8 cellular contexts compared by ENCODE assay signal in genomic region chr9:128276574-128277270, GRCh38. TPM values are rescaled to one million over a fixed set of nuclear protein-coding genes. Genes with fewer than 3 reads are reported as not detected.
DNase-seq lines count a peak whose midpoint lies in the region; ATAC-seq and TF ChIP-seq lines count a peak whose summit lies in the region.

No MANE protein-coding gene starts in this region.

- intact Hi-C loops in aorta (cut with DNase I): no loop called here

- no peak overlapping the region for H3K18ac ChIP-seq in mesendoderm (ENCODE audit: low read length)

- H2BK120ac ChIP-seq in mesendoderm (ENCODE audit: low read depth, low read length): no peak overlapping the region

- H3K4me3 Mint-ChIP-seq in activated naive CD4-positive, alpha-beta T cell treated with anti-CD3 and anti-CD28 coated beads, Interleukin-2, amount 50 U/mL, for 24 hours: peak overlapping the region; percentile 95

- H3K36me3 ChIP-seq in Peyer's patch (peaks cover 0 to 16% (median 0%) of the 10 kb centered on the region in 3 donors), ectodermal cell (ENCODE audit: control insufficient read depth, insufficient read depth, low read length) (peaks cover 7% of the 10 kb centered on the region), mesendoderm (ENCODE audit: control insufficient read depth, insufficient read depth, low read length) (no peaks in the 10 kb centered on the region), aorta (ENCODE audit: control insufficient read depth in 1 of 2, insufficient read depth in 2 of 2, low read length in 1 of 2) (peaks cover 0 to 3% of the 10 kb centered on the region in 2 donors)

- peak overlapping the region; percentile 89 for H3K23ac ChIP-seq in mesendoderm (ENCODE audit: low read length)

- 10 to 11% methylated on average over 23 of the region's 23 CpGs for WGBS in ectodermal cell, 2 experiments
- WGBS in mesendoderm (ENCODE audit: extremely low coverage, insufficient coverage, low lambda C conversion rate): no CpG with 5 or more reads among the region's 23 CpGs
- 3% methylated on average over 23 of the region's 23 CpGs for WGBS in aorta, 2 donors

- DNase-seq in activated naive CD4-positive, alpha-beta T cell (lab: John Stamatoyannopoulos, UW): no peak
- peak in 1 of 3 donors; percentile 56 for DNase-seq in Peyer's patch
- DNase-seq in mesendoderm: peak; percentile 86
- DNase-seq in aorta: peak in 1 of 2 donors; percentile 79

- no peak overlapping the region for H3K4ac ChIP-seq in mesendoderm (ENCODE audit: low read depth, low read length)

- H3K79me2 ChIP-seq in mesendoderm (ENCODE audit: control insufficient read depth, insufficient read depth, low read length): peaks cover 4% of the 10 kb centered on the region

- peak overlapping the region; percentile 63 for H2BK5ac ChIP-seq in mesendoderm (ENCODE audit: low read length)

- no peak for TF ChIP-seq POLR2A in Peyer's patch (IDR thresholded peaks at IDR 0.05)

- H3K4me1 ChIP-seq in Peyer's patch (peaks cover 0 to 26% (median 5%) of the 10 kb centered on the region in 4 donors), ectodermal cell (ENCODE audit: control insufficient read depth, insufficient read depth, low read length) (peaks cover 7% of the 10 kb centered on the region), mesendoderm (ENCODE audit: control insufficient read depth, low read depth, low read length) (peaks cover 2% of the 10 kb centered on the region), aorta (ENCODE audit: control insufficient read depth in 1 of 2, insufficient read depth in 2 of 2, low read length in 2 of 2) (no peaks in the 10 kb centered on the region)

- H3K4me3 ChIP-seq in Peyer's patch (peak overlapping the region; percentile 75 to 94 (median 84)), ectodermal cell (ENCODE audit: insufficient read depth, low read depth, low read length) (peak overlapping the region; percentile 74), mesendoderm (ENCODE audit: low read length) (peak overlapping the region; percentile 94), aorta (ENCODE audit: low read length in 2 of 2) (peak overlapping the region; percentile 38 to 61)

- no peaks in the 10 kb centered on the region for H3K9me3 Mint-ChIP-seq in activated naive CD4-positive, alpha-beta T cell treated with anti-CD3 and anti-CD28 coated beads, Interleukin-2, amount 50 U/mL, for 24 hours

- H2BK15ac ChIP-seq in mesendoderm (replicated peaks; ENCODE audit: low read depth): no peak overlapping the region

- peaks cover 37% of the 10 kb centered on the region for H3K4me1 Mint-ChIP-seq in activated naive CD4-positive, alpha-beta T cell treated with anti-CD3 and anti-CD28 coated beads, Interleukin-2, amount 50 U/mL, for 24 hours

- H3K27ac Mint-ChIP-seq in activated naive CD4-positive, alpha-beta T cell treated with anti-CD3 and anti-CD28 coated beads, Interleukin-2, amount 50 U/mL, for 24 hours: peak overlapping the region; percentile 94

- H3K9me3 ChIP-seq in Peyer's patch (no peaks in the 10 kb centered on the region), ectodermal cell (ENCODE audit: control insufficient read depth, low read length) (no peaks in the 10 kb centered on the region), aorta (ENCODE audit: control insufficient read depth, low read length) (no peaks in the 10 kb centered on the region)

- H3K27me3 ChIP-seq in Peyer's patch: no peaks in the 10 kb centered on the region
- H3K27me3 ChIP-seq in ectodermal cell (ENCODE audit: control insufficient read depth, insufficient read depth, low read length, poor library complexity, severe bottlenecking): no peaks in the 10 kb centered on the region
- H3K27me3 ChIP-seq in mesendoderm (ENCODE audit: insufficient read depth, low read length, poor library complexity): no peaks in the 10 kb centered on the region
- no peaks in the 10 kb centered on the region for H3K27me3 ChIP-seq in aorta (ENCODE audit: control insufficient read depth in 1 of 2, insufficient read depth in 2 of 2, low read length in 1 of 2)

- H3K9ac ChIP-seq in mesendoderm (ENCODE audit: low read length): peak overlapping the region; percentile 98

- H2AK5ac ChIP-seq in mesendoderm (ENCODE audit: low read length): peak overlapping the region; percentile 58

- no peak overlapping the region for H4K8ac ChIP-seq in mesendoderm (ENCODE audit: low read depth, low read length)

- TF ChIP-seq CTCF in Peyer's patch (IDR thresholded peaks at IDR 0.05): no peak

- H3K79me1 ChIP-seq in mesendoderm (ENCODE audit: low read length): peaks cover 9% of the 10 kb centered on the region

- H3K27ac ChIP-seq in Peyer's patch (peak overlapping the region; percentile 77 to 94 (median 83)), ectodermal cell (ENCODE audit: insufficient read depth, low read depth, low read length, poor library complexity, severe bottlenecking) (peak overlapping the region; percentile 45), mesendoderm (ENCODE audit: low read depth, low read length) (peak overlapping the region; percentile 61), aorta (ENCODE audit: low read depth in 1 of 2, low read length in 2 of 2) (peak overlapping the region in 1 of 2 donors; percentile 42)

- H4K5ac ChIP-seq in mesendoderm (ENCODE audit: low read length): peak overlapping the region; percentile 91

- H3K27me3 Mint-ChIP-seq in activated naive CD4-positive, alpha-beta T cell treated with anti-CD3 and anti-CD28 coated beads, Interleukin-2, amount 50 U/mL, for 24 hours: no peaks in the 10 kb centered on the region

- peaks cover 4% of the 10 kb centered on the region for H3K36me3 Mint-ChIP-seq in activated naive CD4-positive, alpha-beta T cell treated with anti-CD3 and anti-CD28 coated beads, Interleukin-2, amount 50 U/mL, for 24 hours

- peak overlapping the region; percentile 99 for H3K4me2 ChIP-seq in mesendoderm (ENCODE audit: low read length)

- peak overlapping the region; percentile 97 for H3K56ac ChIP-seq in mesendoderm (ENCODE audit: low read length)

- ATAC-seq in aorta (ENCODE audit: low FRiP score): peak; percentile 52
- ATAC-seq in GM21576 (IDR thresholded peaks at IDR 0.05; ENCODE audit: unreplicated experiment): no peak
- ATAC-seq in HG03342 (IDR thresholded peaks at IDR 0.05; ENCODE audit: unreplicated experiment): no peak

RNA-seq across cellular contexts. Expression of gene SWI5, which starts 0.6 kb away (rescaled TPM):
- total RNA-seq in Peyer's patch (10 to 100 TPM; 18.3 to 27.2 (median 23.5) TPM), aorta (10 to 100 TPM; 12.2 to 22.1 TPM)
- 29.9 TPM for polyA plus RNA-seq in ectodermal cell (2013, experiment 1 of 4)
- polyA plus RNA-seq in ectodermal cell (2013, experiment 2 of 4): 26.4 TPM
- polyA plus RNA-seq in ectodermal cell (2013, experiment 3 of 4): 22.7 TPM
- 31.2 TPM for polyA plus RNA-seq in ectodermal cell (2013, experiment 4 of 4)
- 24.0 TPM for polyA plus RNA-seq in mesendoderm (2013, experiment 1 of 2)
- 25.1 TPM for polyA plus RNA-seq in mesendoderm (2013, experiment 2 of 2)
- polyA plus RNA-seq in aorta: 10 to 100 TPM; 22.7 to 30.8 TPM

RNA-seq across cellular contexts. Expression of gene GOLGA2, which starts 0.9 kb away (rescaled TPM):
- total RNA-seq in Peyer's patch (10 to 100 TPM; 45.7 to 96.7 (median 92.5) TPM), aorta (100 to 1,000 TPM; 163 to 172 TPM)
- 49.5 TPM for polyA plus RNA-seq in ectodermal cell (2013, experiment 1 of 4)
- 48.8 TPM for polyA plus RNA-seq in ectodermal cell (2013, experiment 2 of 4)
- 37.3 TPM for polyA plus RNA-seq in ectodermal cell (2013, experiment 3 of 4)
- 45.8 TPM for polyA plus RNA-seq in ectodermal cell (2013, experiment 4 of 4)
- polyA plus RNA-seq in mesendoderm (2013, experiment 1 of 2): 27.1 TPM
- 28.3 TPM for polyA plus RNA-seq in mesendoderm (2013, experiment 2 of 2)
- 100 to 1,000 TPM in 1 of 2 donors, 10 to 100 TPM in 1; 84.9 to 118 TPM for polyA plus RNA-seq in aorta

RNA-seq across cellular contexts. Expression of gene TRUB2, which starts 45.5 kb away (rescaled TPM):
- total RNA-seq in Peyer's patch: 10 to 100 TPM; 11.7 to 42.9 (median 17.4) TPM
- polyA plus RNA-seq in ectodermal cell (2013, experiment 1 of 4): 36.3 TPM
- 35.5 TPM for polyA plus RNA-seq in ectodermal cell (2013, experiment 2 of 4)
- polyA plus RNA-seq in ectodermal cell (2013, experiment 3 of 4): 26.4 TPM
- polyA plus RNA-seq in ectodermal cell (2013, experiment 4 of 4): 29.1 TPM
- 27.3 TPM for polyA plus RNA-seq in mesendoderm (2013, experiment 1 of 2)
- 25.6 TPM for polyA plus RNA-seq in mesendoderm (2013, experiment 2 of 2)
- total RNA-seq in aorta: 10 to 100 TPM; 11.8 to 14.3 TPM
- polyA plus RNA-seq in aorta: 10 to 100 TPM in 1 of 2 donors, 1 to 10 TPM in 1; 9.8 to 11.1 TPM

RNA-seq across cellular contexts. Expression of gene COQ4, which starts 45.9 kb away (rescaled TPM):
- 100 to 1,000 TPM in 3 of 4 donors, 10 to 100 TPM in 1; 65.2 to 191 (median 132) TPM for total RNA-seq in Peyer's patch
- polyA plus RNA-seq in ectodermal cell (2013, experiment 1 of 4): 47.7 TPM
- polyA plus RNA-seq in ectodermal cell (2013, experiment 2 of 4): 44.8 TPM
- 35.7 TPM for polyA plus RNA-seq in ectodermal cell (2013, experiment 3 of 4)
- 37.1 TPM for polyA plus RNA-seq in ectodermal cell (2013, experiment 4 of 4)
- 32.5 TPM for polyA plus RNA-seq in mesendoderm (2013, experiment 1 of 2)
- 31.6 TPM for polyA plus RNA-seq in mesendoderm (2013, experiment 2 of 2)
- 10 to 100 TPM; 14.7 to 28.4 TPM for total RNA-seq in aorta
- polyA plus RNA-seq in aorta: 10 to 100 TPM; 22.2 to 53.8 TPM
